In genomic region chr1:230591676-230592075, GRCh38 we compare ENCODE assay signal across 29 cellular contexts.
"Had no signal": no experiment of that assay in that cellular context is flagged by ENCODE, and none has a peak within 500 bp of the region (broad histone marks: within the 10 kb centered on the region; RNA-seq: fewer than 3 reads in every experiment).

No MANE protein-coding gene starts in this region.

- H3K36me3 ChIP-seq: SJCRH30 had no signal

- ATAC-seq: activated CD4-positive, alpha-beta T cell treated with anti-CD3 and anti-CD28 coated beads for 36 hours; activated CD4-positive, CD25-positive, alpha-beta regulatory T cell treated with anti-CD3 and anti-CD28 coated beads, Interleukin-2, amount 50 U/mL, for 24 hours; activated CD8-positive, alpha-beta memory T cell treated with anti-CD3 and anti-CD28 coated beads, Interleukin-2, amount 10 ng/mL, durations not matched to agents 7 days and 5 days; activated naive CD8-positive, alpha-beta T cell treated with anti-CD3 and anti-CD28 coated beads, Interleukin-2, amount 50 U/mL, for 24 hours; Panc1; WTC11 had no signal

- H3K4me3 ChIP-seq: SJCRH30, SK-N-MC had no signal

- H3K4me2 ChIP-seq: KMS-11 had no signal

- H3K9ac ChIP-seq: KMS-11 had no signal

- H3K27ac ChIP-seq: KMS-11, SJCRH30, SK-N-MC had no signal

- H3K9me3 ChIP-seq: SJCRH30 had no signal

- DNase-seq: activated CD4-positive, alpha-beta memory T cell treated with anti-CD3 and anti-CD28 coated beads, Interleukin-2, amount 10 ng/mL, durations not matched to agents 7 days and 5 days; activated CD4-positive, alpha-beta T cell treated with anti-CD3 and anti-CD28 coated beads for 36 hours; activated CD4-positive, alpha-beta T cell treated with anti-CD3 and anti-CD28 coated beads, Interleukin-2, amount 10 ng/mL, durations not matched to agents 7 days and 5 days; activated CD8-positive, alpha-beta memory T cell treated with anti-CD3 and anti-CD28 coated beads for 24 hours; activated CD8-positive, alpha-beta memory T cell treated with anti-CD3 and anti-CD28 coated beads, Interleukin-2, amount 10 ng/mL, durations not matched to agents 7 days and 5 days; activated CD8-positive, alpha-beta memory T cell treated with anti-CD3 and anti-CD28 coated beads, Interleukin-2, amount 50 U/mL, for 48 hours; activated effector memory CD4-positive, alpha-beta T cell treated with Interleukin-2 at 50 U/mL for 16 hours; activated naive CD4-positive, alpha-beta T cell treated with anti-CD3 and anti-CD28 coated beads, Interleukin-2, amount 10 ng/mL, durations not matched to agents 7 days and 5 days; activated naive CD8-positive, alpha-beta T cell treated with anti-CD3 and anti-CD28 coated beads, Interleukin-2, amount 50 U/mL, for 24 hours; activated T-cell treated with anti-CD3 and anti-CD28 coated beads, Interleukin-2, amount 50 U/mL, for 48 hours; anterior cingulate cortex; caudate nucleus; MM.1S; MV-4-11; NCI-H1105; NCI-H1417 treated with DMSO at 0.1 percent for 48 hours; NCI-H1694; NCI-H1930; NCI-H2081 treated with DMSO at 0.1 percent for 48 hours; NCI-H345; NCI-H524 treated with DMSO at 0.1 percent for 48 hours; SHP77; SJCRH30; T1000 had no signal
